ENCODE assay signal across 16 cellular contexts in the genomic region with DNA sequence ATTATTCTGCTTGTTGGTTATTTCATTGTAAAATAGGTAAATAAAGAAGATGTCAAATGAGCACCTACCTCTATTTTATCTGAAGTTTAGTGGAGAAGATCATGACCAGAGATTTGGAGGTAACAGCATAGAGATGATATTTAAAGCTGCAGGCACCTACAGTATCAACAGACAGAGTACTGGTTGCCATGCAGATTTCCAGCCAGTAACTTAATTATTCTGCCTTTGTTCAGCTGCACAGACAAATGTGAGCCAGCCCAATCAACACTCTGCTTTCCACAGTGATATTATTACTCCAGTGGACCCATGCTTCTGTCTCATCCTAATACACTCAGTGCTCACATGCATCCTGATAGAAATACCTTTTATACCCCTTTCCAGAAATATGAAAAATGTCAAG.
DNase-seq lines count a peak whose midpoint lies in the region; ATAC-seq and TF ChIP-seq lines count a peak whose summit lies in the region.
"Had no signal": no experiment of that assay in that cellular context is flagged by ENCODE, and none has a peak within 500 bp of the region (broad histone marks: within the 10 kb centered on the region; RNA-seq: fewer than 3 reads in every experiment).

No MANE protein-coding gene starts in this region.

- no peaks in the 10 kb centered on the region for H3K9me3 Mint-ChIP-seq in endothelial cell (ENCODE audit: unreplicated experiment)
- no peaks in the 10 kb centered on the region for H3K9me3 Mint-ChIP-seq in osteocyte (ENCODE audit: unreplicated experiment)
- H3K9me3 Mint-ChIP-seq: CD4-positive, alpha-beta T cell had no signal

- H4K20me1 ChIP-seq in BLaER1 treated with 17β-estradiol and CSF1 and Interleukin-3, amounts not matched to agents 10 nM and 100 nM = peaks cover 0 to 99% (median 0%) of the 10 kb centered on the region in 11 experiments; a peak in 5 of 22 replicates
- no peaks in the 10 kb centered on the region for H4K20me1 ChIP-seq in MM.1S (ENCODE audit: insufficient read depth, low read length)

- intact Hi-C loops in body of pancreas (cut with DNase I) = no loop called here
- intact Hi-C loops in posterior vena cava (cut with DNase I) = no loop called here

- peaks cover 0 to 12% (median 9%) of the 10 kb centered on the region in 11 experiments; a peak in 12 of 22 replicates for H3K36me3 ChIP-seq in BLaER1 treated with 17β-estradiol and CSF1 and Interleukin-3, amounts not matched to agents 10 nM and 100 nM
- no peaks in the 10 kb centered on the region for H3K36me3 ChIP-seq in body of pancreas (replicated peaks in 1 of 2; ENCODE audit: insufficient read depth in 1 of 2, low read depth in 2 of 2)
- no peaks in the 10 kb centered on the region for H3K36me3 ChIP-seq in MM.1S (replicated peaks; ENCODE audit: insufficient read depth, low read length)
- H3K36me3 ChIP-seq: HAP-1 had no signal

- H3K4me3 ChIP-seq in BLaER1 treated with 17β-estradiol and CSF1 and Interleukin-3, amounts not matched to agents 10 nM and 100 nM = no peak overlapping the region
- H3K4me3 ChIP-seq in body of pancreas (no peak overlapping the region), MM.1S (ENCODE audit: low read length) (no peak overlapping the region)
- H3K4me3 ChIP-seq: A549, HAP-1 had no signal

- ATAC-seq in body of pancreas = no peak
- ATAC-seq: A549 had no signal

- H3K27ac ChIP-seq in BLaER1 treated with 17β-estradiol and CSF1 and Interleukin-3, amounts not matched to agents 10 nM and 100 nM = peak overlapping the region in 4 of 11 experiments; percentile 43 to 76 (median 67); a peak in 6 of 22 replicates
- no peak overlapping the region for H3K27ac ChIP-seq in body of pancreas
- H3K27ac ChIP-seq in MM.1S (ENCODE audit: low read length) = no peak overlapping the region
- H3K27ac ChIP-seq: A549 had no signal

- peak overlapping the region in 6 of 11 experiments; percentile 51 to 91 (median 84); a peak in 11 of 22 replicates for H3K4me2 ChIP-seq in BLaER1 treated with 17β-estradiol and CSF1 and Interleukin-3, amounts not matched to agents 10 nM and 100 nM
- H3K4me2 ChIP-seq in MM.1S (ENCODE audit: low read depth, low read length) = no peak overlapping the region
- H3K4me2 ChIP-seq: A549 had no signal

- peaks cover 20% of the 10 kb centered on the region for H3K4me1 Mint-ChIP-seq in endothelial cell (ENCODE audit: unreplicated experiment)
- H3K4me1 Mint-ChIP-seq in osteocyte (ENCODE audit: unreplicated experiment) = peaks cover 45% of the 10 kb centered on the region

- H3K9ac ChIP-seq in BLaER1 treated with 17β-estradiol and CSF1 and Interleukin-3, amounts not matched to agents 10 nM and 100 nM = no peak overlapping the region
- no peak overlapping the region for H3K9ac ChIP-seq in MM.1S (ENCODE audit: low read length)

- H3K9me3 ChIP-seq in BLaER1 treated with 17β-estradiol and CSF1 and Interleukin-3, amounts not matched to agents 10 nM and 100 nM (replicated peaks in 1 of 11) = peaks cover 0 to 8% (median 0%) of the 10 kb centered on the region in 11 experiments; a peak in 1 of 22 replicates
- H3K9me3 ChIP-seq in body of pancreas (no peaks in the 10 kb centered on the region), MM.1S (replicated peaks; ENCODE audit: insufficient read depth, low read length) (no peaks in the 10 kb centered on the region)
- H3K9me3 ChIP-seq: A549, HAP-1 had no signal

- H3K27me3 Mint-ChIP-seq in endothelial cell (ENCODE audit: unreplicated experiment) (no peaks in the 10 kb centered on the region), osteocyte (ENCODE audit: unreplicated experiment) (no peaks in the 10 kb centered on the region)
- H3K27me3 Mint-ChIP-seq: CD4-positive, alpha-beta T cell had no signal

- H3K79me2 ChIP-seq in MM.1S (ENCODE audit: low read length) = no peaks in the 10 kb centered on the region

- H3K4me3 Mint-ChIP-seq in endothelial cell (ENCODE audit: unreplicated experiment) (peak overlapping the region; percentile 31), osteocyte (ENCODE audit: unreplicated experiment) (no peak overlapping the region)
- H3K4me3 Mint-ChIP-seq: CD4-positive, alpha-beta T cell had no signal

- H3K27me3 ChIP-seq in BLaER1 treated with 17β-estradiol and CSF1 and Interleukin-3, amounts not matched to agents 10 nM and 100 nM = no peaks in the 10 kb centered on the region; a peak in 1 of 22 replicates
- H3K27me3 ChIP-seq in body of pancreas = no peaks in the 10 kb centered on the region
- H3K27me3 ChIP-seq in MM.1S (replicated peaks; ENCODE audit: insufficient read depth, low read length) = no peaks in the 10 kb centered on the region

- peaks cover 8% of the 10 kb centered on the region for H3K36me3 Mint-ChIP-seq in endothelial cell (ENCODE audit: low read depth, unreplicated experiment)
- no peaks in the 10 kb centered on the region for H3K36me3 Mint-ChIP-seq in osteocyte (ENCODE audit: unreplicated experiment)

- peaks cover 0 to 62% (median 25%) of the 10 kb centered on the region in 10 experiments; a peak in 12 of 20 replicates for H3K4me1 ChIP-seq in BLaER1 treated with 17β-estradiol and CSF1 and Interleukin-3, amounts not matched to agents 10 nM and 100 nM
- H3K4me1 ChIP-seq in body of pancreas (peaks cover 7% of the 10 kb centered on the region), MM.1S (ENCODE audit: low read length) (no peaks in the 10 kb centered on the region)

- H3K27ac Mint-ChIP-seq in endothelial cell (ENCODE audit: unreplicated experiment) (no peak overlapping the region), osteocyte (ENCODE audit: unreplicated experiment) (peak overlapping the region; percentile 75)
- H3K27ac Mint-ChIP-seq: CD4-positive, alpha-beta T cell had no signal

- TF ChIP-seq CTCF in endothelial cell (IDR thresholded peaks at IDR 0.05; ENCODE audit: unreplicated experiment) (no peak), osteocyte (IDR thresholded peaks at IDR 0.05) (no peak), body of pancreas (IDR thresholded peaks at IDR 0.05) (no peak), MM.1S (IDR thresholded peaks at IDR 0.05; ENCODE audit: low read length) (no peak)

- no peak for TF ChIP-seq POLR2A in body of pancreas (IDR thresholded peaks at IDR 0.05)

- no peak overlapping the region for H2AFZ ChIP-seq in MM.1S (ENCODE audit: low read length)

- DNase-seq in NCI-H146 treated with DMSO at 0.1 percent for 48 hours (lab: John Stamatoyannopoulos, UW; ENCODE audit: unreplicated experiment) = peak; percentile 19
- DNase-seq in endothelial cell (ENCODE audit: low spot score) = no peak
- no peak for DNase-seq in osteocyte (ENCODE audit: extremely low spot score, unreplicated experiment)
- DNase-seq in body of pancreas = no peak
- no peak for DNase-seq in MM.1S
- no peak for DNase-seq in activated CD4-positive, CD25-positive, alpha-beta regulatory T cell (lab: John Stamatoyannopoulos, UW)
- DNase-seq in posterior vena cava (ENCODE audit: low spot score) = no peak
- DNase-seq: Calu3; CD4-positive, alpha-beta T cell; NCI-H1930; NCI-H446; NCI-H748 treated with DMSO at 0.1 percent for 48 hours; PC-3 had no signal

- no peaks in the 10 kb centered on the region for H3K9me2 ChIP-seq in MM.1S (replicated peaks; ENCODE audit: insufficient read depth, low read length)

- H3F3A ChIP-seq in MM.1S (ENCODE audit: insufficient read depth, low read length) = no peaks in the 10 kb centered on the region
